Comparison of ENCODE assay signal across 17 cellular contexts in genomic region chr2:234273887-234274584, GRCh38.
A peak's percentile ranks its signal among the peaks of the same experiment; 100 is the strongest.
DNase-seq lines count a peak whose midpoint lies in the region; ATAC-seq, FAIRE-seq and TF ChIP-seq lines count a peak whose summit lies in the region.
"Had no signal": no experiment of that assay in that cellular context is flagged by ENCODE, and none has a peak within 500 bp of the region (broad histone marks: within the 10 kb centered on the region; RNA-seq: fewer than 3 reads in every experiment).

No MANE protein-coding gene starts in this region.

- no peaks in the 10 kb centered on the region for H3K36me3 Mint-ChIP-seq in CD4-positive, alpha-beta T cell (ENCODE audit: low read depth)

- no peak overlapping the region for H3K27ac ChIP-seq in CD4-positive, alpha-beta T cell (ENCODE audit: low read depth, low read length)
- peak overlapping the region; percentile 37 for H3K27ac ChIP-seq in DND-41 (ENCODE audit: low read length)
- H3K27ac ChIP-seq: cardiac muscle cell, left ventricle myocardium inferior, tibial artery had no signal

- no peak overlapping the region for H3K4me3 ChIP-seq in DND-41 (ENCODE audit: low read depth in 1 of 2, low read length in 2 of 2)
- H3K4me3 ChIP-seq: cardiac muscle cell, left ventricle myocardium inferior, tibial artery had no signal

- H3K4me1 Mint-ChIP-seq in CD4-positive, alpha-beta T cell (ENCODE audit: low read depth), result peaks cover 65% of the 10 kb centered on the region

- CTCF ChIA-PET in CD4-positive, alpha-beta T cell (lab: Charles Lee), result no interaction called here

- no peaks in the 10 kb centered on the region for H3K9me3 Mint-ChIP-seq in CD4-positive, alpha-beta T cell

- H3K4me2 ChIP-seq in DND-41 (ENCODE audit: insufficient read depth, low read length), result no peak overlapping the region

- no peak overlapping the region for H3K9ac ChIP-seq in DND-41 (ENCODE audit: low read depth, low read length)

- no peak for FAIRE-seq in HTR-8/SVneo (lab: Jason Lieb, UNC)
- FAIRE-seq: D721Med, G401.6, GM12891 had no signal

- no peak for DNase-seq in CD4-positive, alpha-beta T cell
- DNase-seq in DND-41, result no peak
- DNase-seq in activated T-cell treated with anti-CD3 and anti-CD28 coated beads, Interleukin-2, amount 50 U/mL, for 48 hours, result peak; percentile 58 to 64
- DNase-seq in left colon, result no peak
- no peak for DNase-seq in NCI-H1436 (lab: John Stamatoyannopoulos, UW)
- DNase-seq in NCI-H1694 (lab: John Stamatoyannopoulos, UW), result no peak
- DNase-seq in HTR-8/SVneo (ENCODE audit: insufficient read length, low spot score), result no peak
- DNase-seq: left ventricle myocardium inferior, NCI-H2029 treated with DMSO at 0.1 percent for 48 hours, NCI-H510A treated with DMSO at 0.1 percent for 48 hours, Right ventricle myocardium superior, tibial artery had no signal

- no peaks in the 10 kb centered on the region for H4K20me1 ChIP-seq in DND-41 (ENCODE audit: insufficient read depth, low read length)

- no peaks in the 10 kb centered on the region for H3K36me3 ChIP-seq in DND-41 (ENCODE audit: insufficient read depth, low read length)
- H3K36me3 ChIP-seq: cardiac muscle cell, left ventricle myocardium inferior, tibial artery had no signal

- POLR2A ChIA-PET in CD4-positive, alpha-beta T cell (lab: Charles Lee), result interaction anchor here (0.8 kb wide), 1 partner anchor 223 kb away, joined by 3 read pairs; the partner anchor contains the start of gene ARL4C

- H3K27ac Mint-ChIP-seq in CD4-positive, alpha-beta T cell, result peak overlapping the region; percentile 26

- H3K4me1 ChIP-seq in DND-41 (ENCODE audit: insufficient read depth, low read length), result peaks cover 64% of the 10 kb centered on the region
- H3K4me1 ChIP-seq: tibial artery had no signal

- no peaks in the 10 kb centered on the region for H3K27me3 ChIP-seq in CD4-positive, alpha-beta T cell (ENCODE audit: control insufficient read depth, insufficient read depth, low read length)
- no peaks in the 10 kb centered on the region for H3K27me3 ChIP-seq in DND-41 (ENCODE audit: insufficient read depth, low read length, poor library complexity)
- H3K27me3 ChIP-seq: cardiac muscle cell, tibial artery had no signal

- H3K4me3 Mint-ChIP-seq in CD4-positive, alpha-beta T cell, result no peak overlapping the region

- no peaks in the 10 kb centered on the region for H3K9me3 ChIP-seq in CD4-positive, alpha-beta T cell (ENCODE audit: control insufficient read depth, low read length)
- peaks cover 3% of the 10 kb centered on the region for H3K9me3 ChIP-seq in DND-41 (ENCODE audit: insufficient read depth, low read length, severe bottlenecking)
- H3K9me3 ChIP-seq: left ventricle myocardium inferior, tibial artery had no signal

- H2AFZ ChIP-seq in DND-41 (ENCODE audit: low read depth, low read length), result no peak overlapping the region

- peak; percentile 47 for ATAC-seq in CD4-positive, alpha-beta T cell (ENCODE audit: poor library complexity)
- ATAC-seq in DND-41 (ENCODE audit: insufficient read depth, low read depth), result no peak
- ATAC-seq in left colon, result peak; percentile 71
- ATAC-seq: sciatic nerve had no signal

- TF ChIP-seq CTCF in CD4-positive, alpha-beta T cell (IDR thresholded peaks at IDR 0.05), result no peak
- TF ChIP-seq CTCF in DND-41 (IDR thresholded peaks at IDR 0.05; ENCODE audit: borderline replicate concordance, extremely low read depth, low read length, poor library complexity, severe bottlenecking), result no peak

- intact Hi-C loops in CD4-positive, alpha-beta T cell (cut with DNase I, micrococcal nuclease), result no loop called here
- intact Hi-C loops in left colon (cut with DNase I, micrococcal nuclease), result no loop called here

- no peaks in the 10 kb centered on the region for H3K27me3 Mint-ChIP-seq in CD4-positive, alpha-beta T cell

- no peaks in the 10 kb centered on the region for H3K79me2 ChIP-seq in DND-41 (ENCODE audit: insufficient read depth, low read length)

Comparison
In these comparisons a context has a peak if more than half of its experiments do, and no peak if none do; other contexts are left out.
1. DNase-seq: peak in activated T-cell treated with anti-CD3 and anti-CD28 coated beads, Interleukin-2, amount 50 U/mL, for 48 hours (2 of 2); none in CD4-positive, alpha-beta T cell (0 of 10), DND-41 (single experiment), left colon (0 of 2), NCI-H1436 (single experiment), NCI-H1694 (single experiment) and HTR-8/SVneo (single experiment).